9 cellular contexts compared by ENCODE assay signal in the genomic region with DNA sequence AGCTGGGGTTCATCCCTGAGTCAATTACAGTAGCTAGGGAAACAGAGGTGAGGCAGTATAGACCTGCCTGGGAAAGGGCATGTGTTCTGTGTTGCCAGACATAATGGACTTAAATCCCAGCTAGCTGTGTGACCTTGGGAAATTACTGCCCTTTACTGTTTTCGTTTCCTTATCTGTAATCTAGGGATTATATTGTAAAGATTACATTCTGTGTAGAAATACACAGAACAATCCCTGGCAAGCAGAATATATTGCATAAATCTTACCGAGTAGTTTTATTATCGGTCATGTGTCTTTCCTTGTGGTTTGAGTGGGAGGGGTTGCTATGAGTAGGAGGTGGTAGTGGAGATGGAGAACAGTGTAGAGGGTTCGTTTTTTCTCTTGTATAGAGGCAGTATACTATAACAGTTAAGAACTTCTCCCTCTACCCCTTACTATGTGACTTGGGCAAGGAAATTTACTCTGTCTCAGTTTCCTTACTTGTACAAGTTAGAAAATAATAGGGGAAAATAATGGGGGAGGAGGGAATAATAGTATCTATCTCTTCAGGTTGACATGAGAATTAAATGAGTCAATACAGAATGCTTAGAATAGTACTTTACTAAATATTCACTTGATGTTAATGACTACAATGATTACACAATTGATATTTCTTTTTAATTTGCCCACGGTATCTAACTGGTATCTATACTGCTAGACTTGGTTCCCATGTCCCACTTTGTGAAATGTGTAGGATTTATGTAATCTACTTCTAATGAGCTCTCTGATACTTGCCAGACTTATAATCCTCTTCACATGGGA. TPM values are rescaled to one million over a fixed set of nuclear protein-coding genes. Genes with fewer than 3 reads are reported as not detected.
DNase-seq lines count a peak whose midpoint lies in the region; ATAC-seq and TF ChIP-seq lines count a peak whose summit lies in the region.
"Had no signal": no experiment of that assay in that cellular context is flagged by ENCODE, and none has a peak within 500 bp of the region (broad histone marks: within the 10 kb centered on the region; RNA-seq: fewer than 3 reads in every experiment).

No MANE protein-coding gene starts in this region.

- H3K27ac ChIP-seq in colonic mucosa (no peak overlapping the region), mesendoderm (ENCODE audit: low read depth, low read length) (no peak overlapping the region)
- H3K27ac ChIP-seq: skin epidermis had no signal

- H2BK120ac ChIP-seq in mesendoderm (ENCODE audit: low read depth, low read length): no peak overlapping the region

- no peak overlapping the region for H3K4me2 ChIP-seq in mesendoderm (ENCODE audit: low read length)

- no peak for TF ChIP-seq CTCF in colonic mucosa (IDR thresholded peaks at IDR 0.05)

- H3K36me3 ChIP-seq in colonic mucosa (no peaks in the 10 kb centered on the region), mesendoderm (ENCODE audit: control insufficient read depth, insufficient read depth, low read length) (no peaks in the 10 kb centered on the region)

- no peak overlapping the region for H2AK5ac ChIP-seq in mesendoderm (ENCODE audit: low read length)

- DNase-seq in EL: peak; percentile 13
- DNase-seq in Kasumi-1 (lab: John Stamatoyannopoulos, UW): peak; percentile 45 to 61
- DNase-seq in colonic mucosa: peak; percentile 44
- no peak for DNase-seq in DMS53 treated with DMSO at 0.1 percent for 48 hours (lab: John Stamatoyannopoulos, UW; ENCODE audit: unreplicated experiment)
- no peak for DNase-seq in activated CD4-positive, alpha-beta T cell treated with anti-CD3 and anti-CD28 coated beads, Interleukin-2, amount 50 U/mL, for 4 hours
- no peak for DNase-seq in mesendoderm
- DNase-seq in activated CD8-positive, alpha-beta memory T cell treated with anti-CD3 and anti-CD28 coated beads, Interleukin-2, amount 50 U/mL, for 4 hours: no peak

- no peak overlapping the region for H4K5ac ChIP-seq in mesendoderm (ENCODE audit: low read length)

- H3K79me1 ChIP-seq in mesendoderm (ENCODE audit: low read length): no peaks in the 10 kb centered on the region

- H3K79me2 ChIP-seq in mesendoderm (ENCODE audit: control insufficient read depth, insufficient read depth, low read length): no peaks in the 10 kb centered on the region

- H3K9me3 ChIP-seq in colonic mucosa: no peaks in the 10 kb centered on the region

- H4K8ac ChIP-seq in mesendoderm (ENCODE audit: low read depth, low read length): no peak overlapping the region

- peak; percentile 85 for ATAC-seq in GM21576 (IDR thresholded peaks at IDR 0.05; ENCODE audit: unreplicated experiment)

- intact Hi-C loops in colonic mucosa (cut with DNase I): no loop called here

- no peak overlapping the region for H2BK5ac ChIP-seq in mesendoderm (ENCODE audit: low read length)

- no peak overlapping the region for H2BK15ac ChIP-seq in mesendoderm (replicated peaks; ENCODE audit: low read depth)

- H3K27me3 ChIP-seq in colonic mucosa (no peaks in the 10 kb centered on the region), mesendoderm (ENCODE audit: insufficient read depth, low read length, poor library complexity) (no peaks in the 10 kb centered on the region)

- H3K56ac ChIP-seq in mesendoderm (ENCODE audit: low read length): no peak overlapping the region

- no peak overlapping the region for H3K4ac ChIP-seq in mesendoderm (ENCODE audit: low read depth, low read length)

- H3K9ac ChIP-seq in colonic mucosa (ENCODE audit: low read depth in 2 of 2, low read length in 2 of 2): no peak overlapping the region
- no peak overlapping the region for H3K9ac ChIP-seq in mesendoderm (ENCODE audit: low read length)

- H3K23ac ChIP-seq in mesendoderm (ENCODE audit: low read length): no peak overlapping the region

- no CpG with 5 or more reads among the region's 5 CpGs for WGBS in mesendoderm (ENCODE audit: extremely low coverage, insufficient coverage, low lambda C conversion rate)

- H3K4me3 ChIP-seq in colonic mucosa: no peak overlapping the region
- H3K4me3 ChIP-seq in mesendoderm (ENCODE audit: low read length): no peak overlapping the region
- H3K4me3 ChIP-seq: skin epidermis had no signal

- H3K4me1 ChIP-seq in colonic mucosa (no peaks in the 10 kb centered on the region), mesendoderm (ENCODE audit: control insufficient read depth, low read depth, low read length) (no peaks in the 10 kb centered on the region)

- H3K18ac ChIP-seq in mesendoderm (ENCODE audit: low read length): no peak overlapping the region

RNA-seq across cellular contexts. Expression of gene DMXL1, which starts 7.1 kb away (rescaled TPM):
- 10 to 100 TPM; 28.7 to 38.3 TPM for total RNA-seq in colonic mucosa
- 11.2 TPM for polyA plus RNA-seq in mesendoderm (2013, experiment 1 of 2)
- polyA plus RNA-seq in mesendoderm (2013, experiment 2 of 2): 12.4 TPM

Comparison
In these comparisons a context has a peak if more than half of its experiments do, and no peak if none do; other contexts are left out.
1. DNase-seq: peak in EL (single experiment), Kasumi-1 (2 of 2) and colonic mucosa (single experiment); none in DMS53 treated with DMSO at 0.1 percent for 48 hours (single experiment), activated CD4-positive, alpha-beta T cell treated with anti-CD3 and anti-CD28 coated beads, Interleukin-2, amount 50 U/mL, for 4 hours (0 of 2), mesendoderm (single experiment) and activated CD8-positive, alpha-beta memory T cell treated with anti-CD3 and anti-CD28 coated beads, Interleukin-2, amount 50 U/mL, for 4 hours (single experiment).